ENCODE assay signal across 28 cellular contexts in genomic region chr12:11677024-11677423, GRCh38.
"Had no signal": no experiment of that assay in that cellular context is flagged by ENCODE, and none has a peak within 500 bp of the region (broad histone marks: within the 10 kb centered on the region; RNA-seq: fewer than 3 reads in every experiment).

No MANE protein-coding gene starts in this region.

- ATAC-seq: foreskin keratinocyte; naive thymus-derived CD4-positive, alpha-beta T cell; pancreas had no signal

- H3K27ac ChIP-seq: foreskin keratinocyte, pancreas, psoas muscle, vagina had no signal

- H3K4me1 ChIP-seq: foreskin keratinocyte had no signal

- H3K36me3 ChIP-seq: ascending aorta, esophagus muscularis mucosa, pancreas, thoracic aorta, vagina had no signal

- H3K27me3 ChIP-seq: ascending aorta, esophagus muscularis mucosa, foreskin keratinocyte, pancreas, vagina had no signal

- H3K27me3 Mint-ChIP-seq: activated CD4-positive, alpha-beta memory T cell treated with anti-CD3 and anti-CD28 coated beads for 36 hours; activated CD4-positive, alpha-beta T cell treated with anti-CD3 and anti-CD28 coated beads, Interleukin-2, amount 10 ng/mL, durations not matched to agents 24 days and 14 days; activated naive CD4-positive, alpha-beta T cell treated with anti-CD3 and anti-CD28 coated beads, Interleukin-2, amount 10 ng/mL, durations not matched to agents 7 days and 5 days; activated naive CD8-positive, alpha-beta T cell treated with anti-CD3 and anti-CD28 coated beads, Interleukin-2, amount 10 ng/mL, durations not matched to agents 7 days and 5 days; central memory CD8-positive, alpha-beta T cell; dendritic cell treated with granulocyte-macrophage colony-stimulating factor and Interleukin-4, amounts not matched to agents 40 ng/mL and 50 ng/mL, for 4 days; naive thymus-derived CD4-positive, alpha-beta T cell had no signal

- DNase-seq: activated CD4-positive, alpha-beta memory T cell treated with anti-CD3 and anti-CD28 coated beads for 36 hours; activated CD4-positive, alpha-beta T cell treated with anti-CD3 and anti-CD28 coated beads, Interleukin-2, amount 10 ng/mL, durations not matched to agents 24 days and 14 days; activated CD4-positive, CD25-positive, alpha-beta regulatory T cell treated with anti-CD3 and anti-CD28 coated beads, Interleukin-2, amount 50 U/mL, for 72 hours; activated CD8-positive, alpha-beta memory T cell treated with anti-CD3 and anti-CD28 coated beads, Interleukin-2, amount 50 U/mL, for 4 hours; activated effector memory CD4-positive, alpha-beta T cell treated with anti-CD3 and anti-CD28 coated beads, Interleukin-2, amount 50 U/mL, for 16 hours; activated naive CD4-positive, alpha-beta T cell treated with anti-CD3 and anti-CD28 coated beads, Interleukin-2, amount 10 ng/mL, durations not matched to agents 7 days and 5 days; activated naive CD8-positive, alpha-beta T cell treated with anti-CD3 and anti-CD28 coated beads, Interleukin-2, amount 10 ng/mL, durations not matched to agents 7 days and 5 days; activated T-cell treated with anti-CD3 and anti-CD28 coated beads, Interleukin-2, amount 50 U/mL, for 1 hour; endodermal cell; foreskin keratinocyte; midbrain; naive thymus-derived CD4-positive, alpha-beta T cell; pancreas; psoas muscle; SK-N-SH; stimulated activated CD4-positive, alpha-beta T cell treated with anti-CD3 and anti-CD28 coated beads, Interleukin-2, amount 100 ng/mL, for 48 hours; stimulated activated naive CD4-positive, alpha-beta T cell treated with Interleukin-2 at 50 U/mL for 16 hours; SW 1271; T1000; trophoblast cell had no signal

- H3K27ac Mint-ChIP-seq: activated CD4-positive, alpha-beta memory T cell treated with anti-CD3 and anti-CD28 coated beads for 36 hours; activated naive CD4-positive, alpha-beta T cell treated with anti-CD3 and anti-CD28 coated beads, Interleukin-2, amount 10 ng/mL, durations not matched to agents 7 days and 5 days; endodermal cell; T-helper 1 cell treated with Interleukin-12 subunit alpha and Interleukin-12 subunit beta and Interleukin-4 antibody, amounts not matched to agents 30 μg/mL and 1 μg/mL, for 36 hours had no signal

- H3K4me3 Mint-ChIP-seq: activated CD4-positive, alpha-beta memory T cell treated with anti-CD3 and anti-CD28 coated beads for 36 hours; activated CD4-positive, alpha-beta T cell treated with anti-CD3 and anti-CD28 coated beads, Interleukin-2, amount 10 ng/mL, durations not matched to agents 24 days and 14 days; activated naive CD4-positive, alpha-beta T cell treated with anti-CD3 and anti-CD28 coated beads, Interleukin-2, amount 10 ng/mL, durations not matched to agents 7 days and 5 days; activated naive CD8-positive, alpha-beta T cell treated with anti-CD3 and anti-CD28 coated beads, Interleukin-2, amount 10 ng/mL, durations not matched to agents 7 days and 5 days; activated T-helper 1 cell treated with anti-CD3 and anti-CD28 coated beads, Interleukin-12 subunit alpha, Interleukin-12 subunit beta, Interleukin-2, Interleukin-4 antibody, amounts not matched to agents 30 ng/mL and 10 ng/mL and 1 ng/mL, durations not matched to agents 14 hours and 24 hours and 36 hours; central memory CD8-positive, alpha-beta T cell; dendritic cell treated with granulocyte-macrophage colony-stimulating factor and Interleukin-4, amounts not matched to agents 40 ng/mL and 50 ng/mL, for 4 days; endodermal cell; T-helper 1 cell treated with Interleukin-12 subunit alpha and Interleukin-12 subunit beta and Interleukin-4 antibody, amounts not matched to agents 30 μg/mL and 1 μg/mL, for 36 hours had no signal

- H3K9me3 ChIP-seq: ascending aorta, esophagus muscularis mucosa, pancreas, psoas muscle, SK-N-SH, thoracic aorta, vagina had no signal

- H3K9me3 Mint-ChIP-seq: activated T-helper 1 cell treated with anti-CD3 and anti-CD28 coated beads, Interleukin-12 subunit alpha, Interleukin-12 subunit beta, Interleukin-2, Interleukin-4 antibody, amounts not matched to agents 30 ng/mL and 10 ng/mL and 1 ng/mL, durations not matched to agents 14 hours and 24 hours and 36 hours; central memory CD8-positive, alpha-beta T cell; dendritic cell treated with granulocyte-macrophage colony-stimulating factor and Interleukin-4, amounts not matched to agents 40 ng/mL and 50 ng/mL, for 4 days had no signal

- H3K4me3 ChIP-seq: ascending aorta, esophagus muscularis mucosa, pancreas, psoas muscle, thoracic aorta, vagina had no signal
